ENCODE assay signal across 8 cellular contexts in the genomic region with DNA sequence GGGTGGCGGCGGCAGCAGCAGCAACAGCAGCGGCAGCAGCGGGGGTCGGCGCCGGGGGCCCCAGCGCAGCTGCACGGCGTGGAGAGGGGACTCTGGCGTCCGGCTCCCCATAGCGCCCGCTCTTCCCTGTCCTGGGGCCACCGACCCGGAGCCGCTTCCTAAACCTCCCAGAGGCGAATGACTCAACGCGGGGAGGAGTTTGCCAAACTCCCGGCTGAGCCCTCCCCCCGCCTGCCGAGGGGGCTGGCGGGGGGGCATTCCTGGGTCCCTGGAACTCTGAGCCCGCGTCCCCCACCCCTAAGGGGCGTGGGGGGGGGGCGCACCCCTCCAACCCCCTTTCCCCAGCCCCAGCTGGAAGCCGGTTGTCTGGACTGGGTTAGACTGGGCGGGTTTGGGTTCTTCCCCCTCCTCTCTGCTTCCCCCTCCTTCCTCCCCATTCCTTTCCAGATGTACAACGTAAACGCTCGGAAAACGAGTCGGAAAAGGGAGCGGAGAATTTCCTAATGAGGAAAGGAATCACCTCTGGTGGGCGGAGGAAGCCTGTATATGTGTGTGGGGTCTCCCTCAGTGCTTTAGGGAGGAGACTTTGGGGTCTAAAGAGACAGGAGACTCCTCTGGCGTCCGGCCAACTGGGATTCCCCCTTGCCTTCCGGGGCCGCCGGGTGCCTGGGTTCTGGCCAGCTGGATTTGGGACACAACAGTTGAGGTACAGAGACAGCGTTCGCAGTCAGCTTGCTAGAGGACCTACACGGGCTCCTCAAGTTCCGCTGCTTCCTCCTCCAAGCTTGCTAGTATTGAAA. TPM values are rescaled to one million over a fixed set of nuclear protein-coding genes. Genes with fewer than 3 reads are reported as not detected.
A peak's percentile ranks its signal among the peaks of the same experiment; 100 is the strongest.
DNase-seq lines count a peak whose midpoint lies in the region; ATAC-seq and TF ChIP-seq lines count a peak whose summit lies in the region.

Gene ITGA5, minus strand, starts transcription at position 179 of the 800 bp plus-strand sequence. Its CDS starts 68 bp downstream, at position 111.

- in situ Hi-C loops in ACHN (cut with HindIII; ENCODE audit: low pct_ligation_motif_present, low pct_unique_long_range_greater_than_20kb, low sequenced_read_pairs), result no loop called here

- no peaks in the 10 kb centered on the region for H3K9me3 Mint-ChIP-seq in activated CD4-positive, alpha-beta T cell treated with anti-CD3 and anti-CD28 coated beads, Interleukin-2, amount 10 ng/mL, durations not matched to agents 24 days and 14 days

- peak within 1 kb of the TSS; percentile 88 for H3K4me3 Mint-ChIP-seq in activated CD4-positive, alpha-beta T cell treated with anti-CD3 and anti-CD28 coated beads, Interleukin-2, amount 10 ng/mL, durations not matched to agents 24 days and 14 days

- no peaks in the 10 kb centered on the region for H3K36me3 ChIP-seq in lower lobe of right lung

- ATAC-seq in lower lobe of right lung, result peak; percentile 87 to 90

- DNase-seq in ACHN (peak; percentile 87), HT1080 (ENCODE audit: low read depth) (peak; percentile 57), lower lobe of right lung (peak; percentile 81), NCI-H1105 treated with DMSO at 0.1 percent for 48 hours (lab: John Stamatoyannopoulos, UW) (no peak), NCI-H526 treated with DMSO at 0.1 percent for 48 hours (lab: John Stamatoyannopoulos, UW) (no peak)
- DNase-seq in activated CD4-positive, alpha-beta T cell treated with anti-CD3 and anti-CD28 coated beads, Interleukin-2, amount 10 ng/mL, durations not matched to agents 24 days and 14 days, result peak; percentile 81
- DNase-seq in effector CD8-positive, alpha-beta T cell (lab: John Stamatoyannopoulos, UW), result peak; percentile 53
- peak in 4 of 6 experiments; percentile 24 to 57 (median 42) for DNase-seq in stimulated activated naive CD4-positive, alpha-beta T cell (lab: John Stamatoyannopoulos, UW)

- peaks cover 21% of the 10 kb centered on the region for H3K27me3 Mint-ChIP-seq in activated CD4-positive, alpha-beta T cell treated with anti-CD3 and anti-CD28 coated beads, Interleukin-2, amount 10 ng/mL, durations not matched to agents 24 days and 14 days

- no peak for TF ChIP-seq CTCF in lower lobe of right lung (IDR thresholded peaks at IDR 0.05)

- peak within 1 kb of the TSS; percentile 87 for H3K27ac ChIP-seq in lower lobe of right lung

- H3K4me1 Mint-ChIP-seq in activated CD4-positive, alpha-beta T cell treated with anti-CD3 and anti-CD28 coated beads, Interleukin-2, amount 10 ng/mL, durations not matched to agents 24 days and 14 days, result peaks cover 48% of the 10 kb centered on the region

- peak within 1 kb of the TSS; percentile 90 for H3K27ac Mint-ChIP-seq in activated CD4-positive, alpha-beta T cell treated with anti-CD3 and anti-CD28 coated beads, Interleukin-2, amount 10 ng/mL, durations not matched to agents 24 days and 14 days

- intact Hi-C loops in activated CD4-positive, alpha-beta T cell treated with anti-CD3 and anti-CD28 coated beads, Interleukin-2, amount 10 ng/mL, durations not matched to agents 24 days and 14 days (cut with micrococcal nuclease), result loop anchor here (10.0 kb wide), 1 partner anchor 566 kb away; the partner anchor contains the start of gene TESPA1
- intact Hi-C loops in lower lobe of right lung (cut with DNase I), result no loop called here

- H3K9me3 ChIP-seq in lower lobe of right lung, result no peaks in the 10 kb centered on the region

- H3K27me3 ChIP-seq in lower lobe of right lung (ENCODE audit: low read depth), result no peaks in the 10 kb centered on the region

- peak within 1 kb of the TSS; percentile 80 for H3K4me3 ChIP-seq in lower lobe of right lung

- H3K36me3 Mint-ChIP-seq in activated CD4-positive, alpha-beta T cell treated with anti-CD3 and anti-CD28 coated beads, Interleukin-2, amount 10 ng/mL, durations not matched to agents 24 days and 14 days (ENCODE audit: low read depth), result peaks cover 5% of the 10 kb centered on the region

- peaks cover 47% of the 10 kb centered on the region for H3K4me1 ChIP-seq in lower lobe of right lung

RNA-seq across cellular contexts. Expression of gene ITGA5, which starts in this region (rescaled TPM):
- total RNA-seq in HT1080 (2014; rRNA removed; shearing (Covaris generic)), result 150 and 163 TPM in 2 replicates
- polyA plus RNA-seq in HT1080 (2015; cell fraction: cytosol; rRNA removed), result 230 and 231 TPM in 2 replicates
- 490 and 542 TPM in 2 replicates for polyA plus RNA-seq in HT1080 (2015; cell fraction: nucleus; rRNA removed)
- total RNA-seq in activated CD4-positive, alpha-beta T cell treated with anti-CD3 and anti-CD28 coated beads, Interleukin-2, amount 10 ng/mL, durations not matched to agents 24 days and 14 days, result 43.9 and 48.0 TPM in 2 replicates
- total RNA-seq in lower lobe of right lung, result 97.1 TPM

Comparison
In these comparisons a context has a peak if more than half of its experiments do, and no peak if none do; other contexts are left out.
1. DNase-seq: peak in ACHN (single experiment), HT1080 (single experiment), activated CD4-positive, alpha-beta T cell treated with anti-CD3 and anti-CD28 coated beads, Interleukin-2, amount 10 ng/mL, durations not matched to agents 24 days and 14 days (single experiment), effector CD8-positive, alpha-beta T cell (single experiment), lower lobe of right lung (single experiment) and stimulated activated naive CD4-positive, alpha-beta T cell (4 of 6); none in NCI-H1105 treated with DMSO at 0.1 percent for 48 hours (single experiment) and NCI-H526 treated with DMSO at 0.1 percent for 48 hours (single experiment).